ENCODE assay signal across 1 cellular context in genomic region chr3:128775906-128776542, GRCh38.
TF ChIP-seq lines count a peak whose summit lies in the region.

No MANE protein-coding gene starts in this region.

TF ChIP-seq in SK-N-SH, 30 proteins besides CTCF, POLR2A, EP300 and RAD21 (continued from another document):
- TF ChIP-seq REST (IDR thresholded peaks at IDR 0.05; ENCODE audit: low read depth, low read length) (no peak), JUND (IDR thresholded peaks at IDR 0.05) (0 out of 2 replicates have a peak, but pooled peaks have one; percentile 10), YY1 (IDR thresholded peaks at IDR 0.05; ENCODE audit: low read depth) (no peak), SIN3A (IDR thresholded peaks at IDR 0.05; ENCODE audit: borderline replicate concordance, low read depth, low read length) (no peak), TAF1 (IDR thresholded peaks at IDR 0.05; ENCODE audit: borderline replicate concordance, low read depth, low read length) (no peak), EZH2phosphoT487 (IDR thresholded peaks at IDR 0.05; ENCODE audit: borderline replicate concordance, low read depth) (no peak), NFIC (IDR thresholded peaks at IDR 0.05; ENCODE audit: borderline replicate concordance) (peak; percentile 58; the same call in 1 of the 2 replicates), FOXJ3 (CRISPR knock-in tag; IDR thresholded peaks at IDR 0.05) (no peak), GABPA (IDR thresholded peaks at IDR 0.05; ENCODE audit: low read depth) (no peak)
